ENCODE assay signal across 18 cellular contexts in the genomic region with DNA sequence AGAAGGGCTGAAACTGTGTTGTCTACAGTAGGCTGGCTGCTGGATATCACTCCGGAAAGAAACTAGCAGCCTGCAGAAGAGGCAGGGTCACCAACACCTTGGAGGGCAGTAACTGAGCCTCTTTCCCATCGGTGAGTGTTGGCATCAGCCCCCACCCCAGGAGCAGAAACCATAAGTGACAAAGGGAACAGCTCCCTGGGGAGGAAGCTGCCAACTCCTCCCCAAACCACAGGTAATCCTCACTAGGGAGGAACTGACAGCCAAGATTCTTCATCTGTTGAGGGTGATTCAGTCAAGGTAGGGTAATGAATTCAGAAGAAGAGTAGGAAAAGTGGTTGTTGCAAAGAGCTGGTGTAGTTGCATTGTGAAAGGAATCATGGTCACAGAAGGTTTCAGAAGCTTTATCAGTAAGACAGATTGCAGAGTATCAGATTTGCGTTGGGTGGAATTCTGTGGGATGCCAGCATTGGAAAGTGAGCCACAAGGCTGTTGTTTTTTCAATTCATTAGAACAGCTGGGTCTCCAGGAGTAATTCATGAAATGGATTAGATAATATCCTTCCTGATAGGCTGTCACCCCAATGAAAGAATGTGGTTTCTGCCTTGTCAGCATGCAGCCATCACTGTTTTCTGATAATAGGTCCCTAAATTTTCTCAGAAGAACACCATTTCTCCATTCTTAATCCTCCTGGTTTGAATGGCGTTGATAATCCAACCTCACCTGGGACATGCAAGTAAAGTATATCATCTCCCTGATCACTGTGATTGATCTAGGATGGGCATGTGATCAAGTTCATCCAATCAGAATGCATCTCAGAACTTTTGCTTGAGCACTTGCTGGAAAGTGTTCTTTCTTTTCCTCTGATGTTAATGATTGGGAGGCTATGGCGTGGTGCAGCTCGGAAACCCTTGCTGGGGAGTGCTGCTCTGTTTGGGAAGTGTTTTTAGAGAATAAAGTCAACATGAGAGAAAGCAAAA.
"Had no signal": no experiment of that assay in that cellular context is flagged by ENCODE, and none has a peak within 500 bp of the region (broad histone marks: within the 10 kb centered on the region; RNA-seq: fewer than 3 reads in every experiment).

No MANE protein-coding gene starts in this region.

- FAIRE-seq: frontal cortex, kidney had no signal

- H3K4me3 ChIP-seq: colonic mucosa, left lung, tibial artery had no signal

- H3K9me3 ChIP-seq: colonic mucosa had no signal

- H3K4me1 ChIP-seq: colonic mucosa, left lung, tibial artery had no signal

- ATAC-seq: activated CD8-positive, alpha-beta memory T cell treated with anti-CD3 and anti-CD28 coated beads, Interleukin-2, amount 10 ng/mL, durations not matched to agents 7 days and 5 days; left lung had no signal

- DNase-seq: activated B cell treated with CpG ODN at 0.5 μM for 24 hours; activated CD4-positive, alpha-beta memory T cell treated with anti-CD3 and anti-CD28 coated beads, Interleukin-2, amount 10 ng/mL, durations not matched to agents 7 days and 5 days; activated CD4-positive, alpha-beta T cell treated with anti-CD3 and anti-CD28 coated beads for 4 hours; activated CD8-positive, alpha-beta memory T cell treated with anti-CD3 and anti-CD28 coated beads, Interleukin-2, amount 10 ng/mL, durations not matched to agents 7 days and 5 days; amniotic stem cell; caudate nucleus; colonic mucosa; kidney; left lung; midbrain; occipital lobe; retina; stimulated activated CD4-positive, alpha-beta T cell treated with anti-CD3 and anti-CD28 coated beads, Interleukin-12 subunit alpha, Interleukin-12 subunit beta, amount 100 ng/mL, for 4 hours; stimulated activated CD4-positive, alpha-beta T cell treated with anti-CD3 and anti-CD28 coated beads, Interleukin-2, amount 100 ng/mL, for 24 hours; stimulated activated naive CD4-positive, alpha-beta T cell treated with Interleukin-2 at 50 U/mL for 16 hours; substantia nigra had no signal

- H3K36me3 ChIP-seq: colonic mucosa, left lung, tibial artery had no signal

- H3K27ac ChIP-seq: colonic mucosa, left lung, tibial artery had no signal

- H3K27me3 ChIP-seq: colonic mucosa, left lung had no signal
